Comparison of ENCODE assay signal across 14 cellular contexts in the genomic region with DNA sequence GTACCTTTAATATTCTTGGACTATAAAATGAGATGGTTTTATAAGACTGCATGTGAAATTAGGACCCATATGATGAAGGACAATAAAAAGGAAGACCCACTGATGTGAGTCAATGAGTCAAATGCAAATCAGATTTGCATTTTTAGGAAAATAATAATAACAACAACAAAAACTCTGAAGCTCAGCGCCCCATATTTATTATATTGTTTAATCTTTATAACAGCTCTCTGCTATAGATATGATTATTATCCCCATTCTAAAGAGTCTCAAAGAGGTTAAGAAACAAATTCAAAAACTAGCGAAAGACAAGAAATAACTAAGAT. TPM values are rescaled to one million over a fixed set of nuclear protein-coding genes. Genes with fewer than 3 reads are reported as not detected.
DNase-seq lines count a peak whose midpoint lies in the region; ATAC-seq and TF ChIP-seq lines count a peak whose summit lies in the region.
"Had no signal": no experiment of that assay in that cellular context is flagged by ENCODE, and none has a peak within 500 bp of the region (broad histone marks: within the 10 kb centered on the region; RNA-seq: fewer than 3 reads in every experiment).

No MANE protein-coding gene starts in this region.

- BruUV-seq in PC-9 (replicated peaks; lab: Mats Ljungman, UMichigan): no TSS peak

- TF ChIP-seq CTCF in right atrium auricular region (IDR thresholded peaks at IDR 0.05) (peak; percentile 5 to 6), heart right ventricle (IDR thresholded peaks at IDR 0.05) (peak in 1 of 9 donors; percentile 16), PC-9 (conservative IDR thresholded peaks at IDR 0.05) (peak; percentile 36; the same call in 1 of the 2 replicates), chondrocyte (IDR thresholded peaks at IDR 0.05) (peak; percentile 57)

- H3K4me3 Mint-ChIP-seq in chondrocyte (ENCODE audit: unreplicated experiment): no peak overlapping the region

- H3K4me3 ChIP-seq in right atrium auricular region (no peak overlapping the region), heart right ventricle (no peak overlapping the region), PC-9 (no peak overlapping the region)
- H3K4me3 ChIP-seq: thyroid gland had no signal

- WGBS in heart right ventricle, 2 donors: 91% methylated on average over 2 of the region's 2 CpGs

- no peak for DNase-seq in right atrium auricular region (ENCODE audit: low spot score)
- DNase-seq in heart right ventricle: no peak
- no peak for DNase-seq in PC-9
- no peak for DNase-seq in chondrocyte (ENCODE audit: low spot score)
- no peak for DNase-seq in iPS-NIHi7 (ENCODE audit: extremely low spot score)
- no peak for DNase-seq in DMS153 treated with DMSO at 0.1 percent for 48 hours (lab: John Stamatoyannopoulos, UW; ENCODE audit: unreplicated experiment)
- no peak for DNase-seq in effector CD4-positive, alpha-beta T cell

- no peaks in the 10 kb centered on the region for H3K79me2 ChIP-seq in PC-9 (ENCODE audit: low read depth)

- H3K27me3 Mint-ChIP-seq in chondrocyte (ENCODE audit: low read depth): peaks cover 19% of the 10 kb centered on the region

- POLR2A ChIA-PET in PC-9 (lab: Charles Lee; ENCODE audit: unreplicated experiment): interaction anchor here (0.6 kb wide), 1 partner anchor 819 kb away, joined by 4 read pairs; no protein-coding TSS in a partner anchor

- no peaks in the 10 kb centered on the region for H3F3A ChIP-seq in PC-9 (ENCODE audit: insufficient read depth, low read depth)

- H3K9me3 Mint-ChIP-seq in chondrocyte (ENCODE audit: low read depth): peaks cover 21% of the 10 kb centered on the region

- peaks cover 0 to 10% of the 10 kb centered on the region in 2 donors for H3K4me1 ChIP-seq in right atrium auricular region
- peaks cover 0 to 16% (median 0%) of the 10 kb centered on the region in 9 donors for H3K4me1 ChIP-seq in heart right ventricle
- H3K4me1 ChIP-seq in PC-9 (replicated peaks; ENCODE audit: insufficient read depth): peaks cover 9% of the 10 kb centered on the region
- H3K4me1 ChIP-seq: foreskin keratinocyte, thyroid gland had no signal

- H3K4me1 Mint-ChIP-seq in chondrocyte (ENCODE audit: low read depth): peaks cover 5% of the 10 kb centered on the region

- peak overlapping the region; percentile 83; the same call in 1 of the 2 replicates for H3K4me2 ChIP-seq in PC-9

- no peaks in the 10 kb centered on the region for H4K20me1 ChIP-seq in PC-9 (ENCODE audit: insufficient read depth)

- H3K27me3 ChIP-seq in right atrium auricular region: no peaks in the 10 kb centered on the region
- H3K27me3 ChIP-seq in heart right ventricle: peaks cover 0 to 15% (median 3%) of the 10 kb centered on the region in 7 donors
- H3K27me3 ChIP-seq in PC-9 (ENCODE audit: insufficient read depth, low read depth): peaks cover 8% of the 10 kb centered on the region; the same call in 1 of the 2 replicates
- H3K27me3 ChIP-seq: thyroid gland had no signal

- CTCF ChIA-PET in PC-9 (lab: Charles Lee): interaction anchor here (0.6 to 1.4 kb wide), 5 partner anchors 35 to 132 kb away, joined by 3 to 13 read pairs (median 6); a partner anchor contains a TSS

- ATAC-seq in heart right ventricle (no peak), HG03378 (IDR thresholded peaks at IDR 0.05; ENCODE audit: unreplicated experiment) (no peak)

- intact Hi-C loops in heart right ventricle (cut with DNase I) (loop anchor here in 9 of 10 donors (1.0 to 10.0 kb wide), 8 partner anchors 107 to 161 kb away; a partner anchor contains a TSS), PC-9 (cut with micrococcal nuclease; ENCODE audit: unreplicated experiment) (loop anchor here (1.0 to 5.0 kb wide), 5 partner anchors 82 to 245 kb away; a partner anchor contains a TSS)

- H3K9me2 ChIP-seq in PC-9 (ENCODE audit: insufficient read depth): no peaks in the 10 kb centered on the region

- no peak overlapping the region for H3K27ac Mint-ChIP-seq in chondrocyte (ENCODE audit: unreplicated experiment)
- H3K27ac Mint-ChIP-seq: WTC11 had no signal

- H3K36me3 ChIP-seq in right atrium auricular region (no peaks in the 10 kb centered on the region), heart right ventricle (no peaks in the 10 kb centered on the region), PC-9 (ENCODE audit: low read depth) (no peaks in the 10 kb centered on the region)
- H3K36me3 ChIP-seq: thyroid gland had no signal

- H3K27ac ChIP-seq in right atrium auricular region: no peak overlapping the region
- H3K27ac ChIP-seq in heart right ventricle: peak overlapping the region in 1 of 10 donors; percentile 75
- H3K27ac ChIP-seq in PC-9: no peak overlapping the region
- H3K27ac ChIP-seq: foreskin keratinocyte, HL-60, thyroid gland had no signal

- H3K9me3 ChIP-seq in right atrium auricular region (peaks cover 0 to 5% of the 10 kb centered on the region in 2 donors), heart right ventricle (peaks cover 0 to 27% (median 13%) of the 10 kb centered on the region in 11 donors), PC-9 (ENCODE audit: insufficient read depth, low read depth) (peaks cover 7% of the 10 kb centered on the region; the same call in 1 of the 2 replicates)
- H3K9me3 ChIP-seq: thyroid gland had no signal

- no peaks in the 10 kb centered on the region for H3K36me3 Mint-ChIP-seq in chondrocyte (ENCODE audit: low read depth)
- H3K36me3 Mint-ChIP-seq: WTC11 had no signal

- peak overlapping the region; percentile 94; the same call in 1 of the 2 replicates for H2AFZ ChIP-seq in PC-9

RNA-seq across cellular contexts. Expression of a gene that starts 0.8 kb away (rescaled TPM):
- total RNA-seq in right atrium auricular region (1 to 10 TPM in 1 of 2 donors, under 1 TPM in 1; 0.74 to 2.2 TPM), heart right ventricle (1 to 10 TPM; 1.3 to 8.5 (median 1.7) TPM), PC-9 (2021) (6.5 and 6.7 TPM in 2 replicates), chondrocyte (not detected in 3 replicates)
- polyA plus RNA-seq in heart right ventricle: 1 to 10 TPM in 1 of 2 donors, under 1 TPM in 1; 0.59 to 1.2 TPM
- total RNA-seq: foreskin keratinocyte, LHCN-M2, SK-MEL-5 had no signal
- polyA plus RNA-seq: foreskin keratinocyte had no signal

RNA-seq across cellular contexts. Expression of a gene that starts 21.6 kb away (rescaled TPM):
- total RNA-seq in right atrium auricular region (under 1 TPM; 0.11 to 0.94 TPM), heart right ventricle (10 to 100 TPM in 2 of 10 donors, 1 to 10 TPM in 4, under 1 TPM in 4; 0.46 to 15.3 (median 2.2) TPM), PC-9 (2021) (not detected in 2 replicates), chondrocyte (not detected in 3 replicates)
- 1 to 10 TPM; 3.1 TPM for polyA plus RNA-seq in heart right ventricle
- total RNA-seq: foreskin keratinocyte, LHCN-M2, SK-MEL-5, WTC11 had no signal
- polyA plus RNA-seq: foreskin keratinocyte had no signal
